In genomic region chr1:52365746-52366516, GRCh38 we compare ENCODE assay signal across 8 cellular contexts. TPM values are rescaled to one million over a fixed set of nuclear protein-coding genes. Genes with fewer than 3 reads are reported as not detected.
DNase-seq lines count a peak whose midpoint lies in the region; ATAC-seq and TF ChIP-seq lines count a peak whose summit lies in the region.

TSS of gene CC2D1B (minus strand) at chr1:52366205. CDS start at chr1:52364620, 1,585 bp downstream.

- DNase-seq in AG08396 (ENCODE audit: low spot score): peak; percentile 99
- peak; percentile 98 for DNase-seq in NCI-H226
- peak; percentile 99 for DNase-seq in WTC11 (ENCODE audit: low spot score)
- peak; percentile 97 to 99 for DNase-seq in cardiac fibroblast (ENCODE audit: low read depth in 2 of 2)
- peak; percentile 100 for DNase-seq in iPS-NIHi7 (ENCODE audit: extremely low spot score)
- DNase-seq in smooth muscle cell of the brain vasculature (ENCODE audit: low read depth, low spot score): peak; percentile 92

- peak; percentile 89 for ATAC-seq in GM18909 (IDR thresholded peaks at IDR 0.05; ENCODE audit: poor library complexity, unreplicated experiment)
- peak; percentile 94 for ATAC-seq in HG03175 (IDR thresholded peaks at IDR 0.05; ENCODE audit: unreplicated experiment)
- ATAC-seq in WTC11: peak; percentile 96

- peaks cover 25% of the 10 kb centered on the region for H3K4me1 Mint-ChIP-seq in WTC11

- CTCF ChIA-PET in WTC11 (lab: Charles Lee): interaction anchor here (0.6 to 1.8 kb wide), 4 partner anchors 15 to 316 kb away, joined by 3 to 10 read pairs (median 5); no protein-coding TSS in a partner anchor

- H3K9me3 Mint-ChIP-seq in WTC11: no peaks in the 10 kb centered on the region

- peak within 1 kb of the TSS; percentile 91 for H3K27ac Mint-ChIP-seq in WTC11

- TF ChIP-seq CTCF in WTC11 (IDR thresholded peaks at IDR 0.05): no peak
- no peak for TF ChIP-seq CTCF in cardiac fibroblast (IDR thresholded peaks at IDR 0.05; ENCODE audit: low read depth, low read length)

- peak within 1 kb of the TSS; percentile 91 for H3K4me3 Mint-ChIP-seq in WTC11

- peak within 1 kb of the TSS; percentile 75 to 95 for H3K4me3 ChIP-seq in cardiac fibroblast (replicated peaks in 1 of 2; ENCODE audit: low read depth in 2 of 2, low read length in 2 of 2)

- H3K27me3 Mint-ChIP-seq in WTC11 (ENCODE audit: low read depth): no peaks in the 10 kb centered on the region; the same call in 1 of the 2 replicates

- H3K36me3 Mint-ChIP-seq in WTC11: peaks cover 26% of the 10 kb centered on the region

- POLR2A ChIA-PET in WTC11 (lab: Charles Lee): interaction anchor here (0.6 to 2.4 kb wide), 4 partner anchors 14 to 267 kb away, joined by 3 to 10 read pairs (median 6); partner anchors contain the start of genes ORC1, PRPF38A and SHISAL2A

TF ChIP-seq in WTC11, 78 proteins besides CTCF, POLR2A, EP300 and RAD21 (continues in another document):
- TF ChIP-seq ELF4 (CRISPR knock-in tag; IDR thresholded peaks at IDR 0.05; ENCODE audit: low read depth) (no peak), ZNF416 (CRISPR knock-in tag; IDR thresholded peaks at IDR 0.05) (peak; percentile 43; the same call in 1 of the 2 replicates), ZNF138 (CRISPR knock-in tag; conservative IDR thresholded peaks at IDR 0.05) (no peak), GRHL2 (CRISPR knock-in tag; IDR thresholded peaks at IDR 0.05; ENCODE audit: insufficient replicate concordance, severe bottlenecking) (no peak), USF1 (CRISPR knock-in tag; IDR thresholded peaks at IDR 0.05) (peak; percentile 100), NR1H2 (CRISPR knock-in tag; IDR thresholded peaks at IDR 0.05) (no peak), PRDM15 (CRISPR knock-in tag; IDR thresholded peaks at IDR 0.05) (no peak), ATF3 (CRISPR knock-in tag; conservative IDR thresholded peaks at IDR 0.05) (no peak), ESRRA (CRISPR knock-in tag; IDR thresholded peaks at IDR 0.05; ENCODE audit: borderline replicate concordance) (no peak), NFYB (CRISPR knock-in tag; conservative IDR thresholded peaks at IDR 0.05; ENCODE audit: low read depth) (peak; percentile 8; the same call in 1 of the 2 replicates), ZNF532 (CRISPR knock-in tag; IDR thresholded peaks at IDR 0.05; ENCODE audit: borderline replicate concordance) (no peak), CBFB (CRISPR knock-in tag; IDR thresholded peaks at IDR 0.05; ENCODE audit: low read depth) (no peak), OVOL2 (CRISPR knock-in tag; IDR thresholded peaks at IDR 0.05; ENCODE audit: borderline replicate concordance) (no peak), TP53 (CRISPR knock-in tag; IDR thresholded peaks at IDR 0.05) (peak; percentile 81; the same call in 1 of the 2 replicates), CREB1 (CRISPR knock-in tag; IDR thresholded peaks at IDR 0.05) (0 out of 2 replicates have a peak, but pooled peaks have one; percentile 61), ZNF232 (CRISPR knock-in tag; IDR thresholded peaks at IDR 0.05) (peak; percentile 83), SMAD4 (CRISPR knock-in tag; IDR thresholded peaks at IDR 0.05) (no peak), RORB (CRISPR knock-in tag; IDR thresholded peaks at IDR 0.05) (no peak)
- TF ChIP-seq, protein P1, sequence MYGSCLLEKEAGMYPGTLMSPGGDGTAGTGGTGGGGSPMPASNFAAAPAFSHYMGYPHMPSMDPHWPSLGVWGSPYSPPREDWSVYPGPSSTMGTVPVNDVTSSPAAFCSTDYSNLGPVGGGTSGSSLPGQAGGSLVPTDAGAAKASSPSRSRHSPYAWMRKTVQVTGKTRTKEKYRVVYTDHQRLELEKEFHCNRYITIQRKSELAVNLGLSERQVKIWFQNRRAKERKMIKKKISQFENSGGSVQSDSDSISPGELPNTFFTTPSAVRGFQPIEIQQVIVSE (CRISPR knock-in tag; IDR thresholded peaks at IDR 0.05; ENCODE audit: borderline replicate concordance): no peak
- TF ChIP-seq, protein P2, sequence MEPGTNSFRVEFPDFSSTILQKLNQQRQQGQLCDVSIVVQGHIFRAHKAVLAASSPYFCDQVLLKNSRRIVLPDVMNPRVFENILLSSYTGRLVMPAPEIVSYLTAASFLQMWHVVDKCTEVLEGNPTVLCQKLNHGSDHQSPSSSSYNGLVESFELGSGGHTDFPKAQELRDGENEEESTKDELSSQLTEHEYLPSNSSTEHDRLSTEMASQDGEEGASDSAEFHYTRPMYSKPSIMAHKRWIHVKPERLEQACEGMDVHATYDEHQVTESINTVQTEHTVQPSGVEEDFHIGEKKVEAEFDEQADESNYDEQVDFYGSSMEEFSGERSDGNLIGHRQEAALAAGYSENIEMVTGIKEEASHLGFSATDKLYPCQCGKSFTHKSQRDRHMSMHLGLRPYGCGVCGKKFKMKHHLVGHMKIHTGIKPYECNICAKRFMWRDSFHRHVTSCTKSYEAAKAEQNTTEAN (CRISPR knock-in tag; IDR thresholded peaks at IDR 0.05): 0 out of 2 replicates have a peak, but pooled peaks have one; percentile 51
- TF ChIP-seq, protein P3, sequence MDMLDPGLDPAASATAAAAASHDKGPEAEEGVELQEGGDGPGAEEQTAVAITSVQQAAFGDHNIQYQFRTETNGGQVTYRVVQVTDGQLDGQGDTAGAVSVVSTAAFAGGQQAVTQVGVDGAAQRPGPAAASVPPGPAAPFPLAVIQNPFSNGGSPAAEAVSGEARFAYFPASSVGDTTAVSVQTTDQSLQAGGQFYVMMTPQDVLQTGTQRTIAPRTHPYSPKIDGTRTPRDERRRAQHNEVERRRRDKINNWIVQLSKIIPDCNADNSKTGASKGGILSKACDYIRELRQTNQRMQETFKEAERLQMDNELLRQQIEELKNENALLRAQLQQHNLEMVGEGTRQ (CRISPR knock-in tag; IDR thresholded peaks at IDR 0.05): peak; percentile 100

RNA-seq across cellular contexts. Expression of gene CC2D1B, which starts in this region (rescaled TPM):
- 12.8 to 22.6 TPM (median 14.9 TPM) in 3 replicates for total RNA-seq in WTC11 (2021)

Comparison
In these comparisons a context has a peak if more than half of its experiments do, and no peak if none do; other contexts are left out.
1. Peak in every context shown above with its lines: DNase-seq, ATAC-seq and H3K4me3 ChIP-seq.